ENCODE assay signal across 12 cellular contexts in genomic region chr1:17768651-17769241, GRCh38. TPM values are rescaled to one million over a fixed set of nuclear protein-coding genes. Genes with fewer than 3 reads are reported as not detected.
DNase-seq lines count a peak whose midpoint lies in the region; ATAC-seq and TF ChIP-seq lines count a peak whose summit lies in the region.
"Had no signal": no experiment of that assay in that cellular context is flagged by ENCODE, and none has a peak within 500 bp of the region (broad histone marks: within the 10 kb centered on the region; RNA-seq: fewer than 3 reads in every experiment).

No MANE protein-coding gene starts in this region.

- no peaks in the 10 kb centered on the region for H3K9me3 Mint-ChIP-seq in neural crest cell
- no peaks in the 10 kb centered on the region for H3K9me3 Mint-ChIP-seq in activated T-cell treated with anti-CD3 and anti-CD28 coated beads, Interleukin-2, amount 50 U/mL, for 72 hours
- no peaks in the 10 kb centered on the region for H3K9me3 Mint-ChIP-seq in activated CD4-positive, alpha-beta memory T cell treated with anti-CD3 and anti-CD28 coated beads, Interleukin-2, amount 10 ng/mL, durations not matched to agents 7 days and 5 days

- CTCF ChIA-PET in activated CD4-positive, alpha-beta memory T cell treated with anti-CD3 and anti-CD28 coated beads, Interleukin-2, amount 10 ng/mL, durations not matched to agents 7 days and 5 days (lab: Charles Lee) = no interaction called here

- no peaks in the 10 kb centered on the region for H3K79me2 ChIP-seq in fibroblast of lung (ENCODE audit: control insufficient read depth, insufficient read depth, low read length)

- no peak overlapping the region for H3K4me3 Mint-ChIP-seq in neural crest cell
- H3K4me3 Mint-ChIP-seq in activated T-cell treated with anti-CD3 and anti-CD28 coated beads, Interleukin-2, amount 50 U/mL, for 72 hours = no peak overlapping the region
- H3K4me3 Mint-ChIP-seq in activated CD4-positive, alpha-beta memory T cell treated with anti-CD3 and anti-CD28 coated beads, Interleukin-2, amount 10 ng/mL, durations not matched to agents 7 days and 5 days = no peak overlapping the region

- no peak for ATAC-seq in activated T-cell treated with anti-CD3 and anti-CD28 coated beads, Interleukin-2, amount 50 U/mL, for 72 hours (replicated peaks in 1 of 2)

- no peak overlapping the region for H3K4me3 ChIP-seq in NT2/D1 (ENCODE audit: insufficient read length, low read depth)
- H3K4me3 ChIP-seq in fibroblast of lung (replicated peaks in 1 of 4; ENCODE audit: control extremely low read depth in 1 of 4, insufficient read depth in 1 of 4, low read depth in 3 of 4, low read length in 4 of 4) = no peak overlapping the region
- H3K4me3 ChIP-seq: ovary had no signal

- H3K4me2 ChIP-seq in fibroblast of lung (ENCODE audit: extremely low read depth, insufficient read depth, low read length) = no peak overlapping the region

- H3K27ac ChIP-seq in fibroblast of lung (ENCODE audit: insufficient read depth, low read length) = peak overlapping the region; percentile 93
- H3K27ac ChIP-seq: ovary had no signal

- TF ChIP-seq CTCF in fibroblast of lung (conservative IDR thresholded peaks at IDR 0.05 in 1 of 2, IDR thresholded peaks at IDR 0.05 in 1 of 2; ENCODE audit: low read depth in 1 of 2, low read length in 2 of 2) (no peak), neural crest cell (conservative IDR thresholded peaks at IDR 0.05) (no peak)

- H2AFZ ChIP-seq in fibroblast of lung (ENCODE audit: low read length) = peak overlapping the region; percentile 61

- H3K27me3 Mint-ChIP-seq in neural crest cell (ENCODE audit: low read depth) = no peaks in the 10 kb centered on the region
- H3K27me3 Mint-ChIP-seq in activated T-cell treated with anti-CD3 and anti-CD28 coated beads, Interleukin-2, amount 50 U/mL, for 72 hours (ENCODE audit: low read depth) = peaks cover 6% of the 10 kb centered on the region
- H3K27me3 Mint-ChIP-seq in activated CD4-positive, alpha-beta memory T cell treated with anti-CD3 and anti-CD28 coated beads, Interleukin-2, amount 10 ng/mL, durations not matched to agents 7 days and 5 days = no peaks in the 10 kb centered on the region

- peak overlapping the region; percentile 95 for H3K27ac Mint-ChIP-seq in neural crest cell (ENCODE audit: unreplicated experiment)
- H3K27ac Mint-ChIP-seq in activated T-cell treated with anti-CD3 and anti-CD28 coated beads, Interleukin-2, amount 50 U/mL, for 72 hours = no peak overlapping the region
- H3K27ac Mint-ChIP-seq in activated CD4-positive, alpha-beta memory T cell treated with anti-CD3 and anti-CD28 coated beads, Interleukin-2, amount 10 ng/mL, durations not matched to agents 7 days and 5 days = no peak overlapping the region

- H3K9me3 ChIP-seq in NT2/D1 (ENCODE audit: insufficient read depth, low read length) (no peaks in the 10 kb centered on the region), fibroblast of lung (ENCODE audit: control insufficient read depth, insufficient read depth, low read depth, low read length) (no peaks in the 10 kb centered on the region)
- H3K9me3 ChIP-seq: ovary had no signal

- H3K4me1 Mint-ChIP-seq in neural crest cell = peaks cover 19% of the 10 kb centered on the region
- H3K4me1 Mint-ChIP-seq in activated T-cell treated with anti-CD3 and anti-CD28 coated beads, Interleukin-2, amount 50 U/mL, for 72 hours (ENCODE audit: low read depth) = no peaks in the 10 kb centered on the region
- H3K4me1 Mint-ChIP-seq in activated CD4-positive, alpha-beta memory T cell treated with anti-CD3 and anti-CD28 coated beads, Interleukin-2, amount 10 ng/mL, durations not matched to agents 7 days and 5 days = no peaks in the 10 kb centered on the region

- H3K27me3 ChIP-seq in NT2/D1 (ENCODE audit: insufficient read depth, insufficient read length) (no peaks in the 10 kb centered on the region), fibroblast of lung (ENCODE audit: control insufficient read depth, insufficient read depth, low read length) (no peaks in the 10 kb centered on the region)
- H3K27me3 ChIP-seq: ovary had no signal

- H3K36me3 ChIP-seq in NT2/D1 (ENCODE audit: insufficient read depth, insufficient read length, low read length) (no peaks in the 10 kb centered on the region), fibroblast of lung (ENCODE audit: control insufficient read depth, insufficient read depth, low read length) (no peaks in the 10 kb centered on the region)
- H3K36me3 ChIP-seq: ovary had no signal

- H3K9ac ChIP-seq in NT2/D1 (ENCODE audit: insufficient read length, low read depth) = no peak overlapping the region
- no peak overlapping the region for H3K9ac ChIP-seq in fibroblast of lung (ENCODE audit: insufficient read depth, low read length)

- H3K36me3 Mint-ChIP-seq in neural crest cell (ENCODE audit: low read depth) = no peaks in the 10 kb centered on the region
- no peaks in the 10 kb centered on the region for H3K36me3 Mint-ChIP-seq in activated T-cell treated with anti-CD3 and anti-CD28 coated beads, Interleukin-2, amount 50 U/mL, for 72 hours (ENCODE audit: insufficient read depth in 2 of 2)
- no peaks in the 10 kb centered on the region for H3K36me3 Mint-ChIP-seq in activated CD4-positive, alpha-beta memory T cell treated with anti-CD3 and anti-CD28 coated beads, Interleukin-2, amount 10 ng/mL, durations not matched to agents 7 days and 5 days (ENCODE audit: low read depth)

- DNase-seq in AG08395 (ENCODE audit: low spot score) = peak; percentile 61
- peak; percentile 28 for DNase-seq in NT2/D1 (ENCODE audit: low read depth, low spot score)
- DNase-seq in fibroblast of lung (ENCODE audit: low read depth in 2 of 2) = peak; percentile 78 to 91
- DNase-seq in neural crest cell (ENCODE audit: low read depth, low spot score) = no peak
- DNase-seq in activated T-cell treated with anti-CD3 and anti-CD28 coated beads, Interleukin-2, amount 50 U/mL, for 72 hours = no peak
- DNase-seq in midbrain (lab: John Stamatoyannopoulos, UW) = no peak
- no peak for DNase-seq in activated CD4-positive, alpha-beta memory T cell treated with anti-CD3 and anti-CD28 coated beads, Interleukin-2, amount 10 ng/mL, durations not matched to agents 7 days and 5 days
- no peak for DNase-seq in NCI-H1092 treated with DMSO at 0.1 percent for 48 hours (lab: John Stamatoyannopoulos, UW)
- DNase-seq: activated gamma-delta T cell, C1 segment of cervical spinal cord, NCI-H524 treated with DMSO at 0.1 percent for 48 hours, ovary had no signal

- H3K4me1 ChIP-seq in NT2/D1 (ENCODE audit: insufficient read depth, insufficient read length) (peaks cover 8% of the 10 kb centered on the region), fibroblast of lung (ENCODE audit: control insufficient read depth, extremely low read depth, insufficient read depth, low read length) (peaks cover 47% of the 10 kb centered on the region)

- H4K20me1 ChIP-seq in fibroblast of lung (ENCODE audit: control insufficient read depth, extremely low read depth, insufficient read depth, low read length) = no peaks in the 10 kb centered on the region

- POLR2A ChIA-PET in activated CD4-positive, alpha-beta memory T cell treated with anti-CD3 and anti-CD28 coated beads, Interleukin-2, amount 10 ng/mL, durations not matched to agents 7 days and 5 days (lab: Charles Lee) = no interaction called here

RNA-seq across cellular contexts. Expression of gene ACTL8, which starts 13.6 kb away (rescaled TPM):
- total RNA-seq in fibroblast of lung (not detected in 2 replicates), neural crest cell (not detected in 2 replicates)
- 0.06 and 0.15 TPM in 2 replicates for polyA plus RNA-seq in fibroblast of lung
- 0.13 and 0.15 TPM in 2 replicates for polyA plus RNA-seq in fibroblast of lung (2012)
- polyA minus RNA-seq in fibroblast of lung (ENCODE audit: low replicate concordance) = 2.6 TPM in 1 of 2 replicates, not detected in the other
- total RNA-seq in activated T-cell treated with anti-CD3 and anti-CD28 coated beads, Interleukin-2, amount 50 U/mL, for 72 hours = not detected
- total RNA-seq in activated CD4-positive, alpha-beta memory T cell treated with anti-CD3 and anti-CD28 coated beads, Interleukin-2, amount 10 ng/mL, durations not matched to agents 7 days and 5 days = not detected
- total RNA-seq: ovary had no signal

Comparison
In these comparisons a context has a peak if more than half of its experiments do, and no peak if none do; other contexts are left out.
1. DNase-seq: peak in AG08395 (single experiment), NT2/D1 (single experiment) and fibroblast of lung (2 of 2); none in neural crest cell (single experiment), activated T-cell treated with anti-CD3 and anti-CD28 coated beads, Interleukin-2, amount 50 U/mL, for 72 hours (0 of 2), midbrain (single experiment), activated CD4-positive, alpha-beta memory T cell treated with anti-CD3 and anti-CD28 coated beads, Interleukin-2, amount 10 ng/mL, durations not matched to agents 7 days and 5 days (single experiment) and NCI-H1092 treated with DMSO at 0.1 percent for 48 hours (single experiment).